ENCODE assay signal across 19 cellular contexts in genomic region chr2:180190851-180191250, GRCh38.
DNase-seq lines count a peak whose midpoint lies in the region; ATAC-seq and TF ChIP-seq lines count a peak whose summit lies in the region.
"Had no signal": no experiment of that assay in that cellular context is flagged by ENCODE, and none has a peak within 500 bp of the region (broad histone marks: within the 10 kb centered on the region; RNA-seq: fewer than 3 reads in every experiment).

No MANE protein-coding gene starts in this region.

- CTCF ChIA-PET in HEK293T (lab: Yijun Ruan, JAX) = interaction anchor here (0.6 kb wide), 1 partner anchor 1420 kb away, joined by 3 read pairs; no protein-coding TSS in a partner anchor

- POLR2A ChIA-PET in HEK293T (lab: Yijun Ruan, JAX) = interaction anchor here (0.5 kb wide), 1 partner anchor 291 kb away, joined by 3 read pairs; no protein-coding TSS in a partner anchor

- H3K4ac ChIP-seq in mesendoderm (ENCODE audit: low read depth, low read length) = no peak overlapping the region

- TF ChIP-seq CTCF in smooth muscle cell (IDR thresholded peaks at IDR 0.05; ENCODE audit: borderline replicate concordance, insufficient read depth, poor library complexity, severe bottlenecking) = no peak

- H2AK5ac ChIP-seq in mesendoderm (ENCODE audit: low read length) = no peak overlapping the region

- H4K8ac ChIP-seq in mesendoderm (ENCODE audit: low read depth, low read length) = no peak overlapping the region

- H3K18ac ChIP-seq in mesendoderm (ENCODE audit: low read length) = no peak overlapping the region

- H2BK5ac ChIP-seq in mesendoderm (ENCODE audit: low read length) = no peak overlapping the region

- H3K9me2 ChIP-seq in Karpas-422 (replicated peaks; ENCODE audit: insufficient read depth, low read length) = no peaks in the 10 kb centered on the region

- H4K20me1 ChIP-seq in smooth muscle cell (ENCODE audit: low read depth) (no peaks in the 10 kb centered on the region), Karpas-422 (ENCODE audit: insufficient read depth, low read depth, low read length) (no peaks in the 10 kb centered on the region)

- H3K4me2 ChIP-seq in mesendoderm (ENCODE audit: low read length) (no peak overlapping the region), smooth muscle cell (peak overlapping the region; percentile 7), Karpas-422 (ENCODE audit: low read depth, low read length, poor library complexity, severe bottlenecking) (no peak overlapping the region)

- ATAC-seq in GM19023 (IDR thresholded peaks at IDR 0.05; ENCODE audit: unreplicated experiment) (no peak), GM21529 (IDR thresholded peaks at IDR 0.05; ENCODE audit: unreplicated experiment) (no peak)
- ATAC-seq: GM12878, K562 had no signal

- H3K9ac ChIP-seq in mesendoderm (ENCODE audit: low read length) (no peak overlapping the region), smooth muscle cell (ENCODE audit: low read depth) (no peak overlapping the region), Karpas-422 (ENCODE audit: low read length) (no peak overlapping the region)

- no peak overlapping the region for H4K5ac ChIP-seq in mesendoderm (ENCODE audit: low read length)

- H2AFZ ChIP-seq in smooth muscle cell (ENCODE audit: low read depth) (peak overlapping the region; percentile 38), Karpas-422 (ENCODE audit: low read length) (no peak overlapping the region)

- no peaks in the 10 kb centered on the region for H3K79me2 ChIP-seq in mesendoderm (ENCODE audit: control insufficient read depth, insufficient read depth, low read length)
- no peaks in the 10 kb centered on the region for H3K79me2 ChIP-seq in smooth muscle cell (ENCODE audit: low read depth)
- H3K79me2 ChIP-seq in Karpas-422 (ENCODE audit: low read length) = no peaks in the 10 kb centered on the region

- no CpG with 5 or more reads among the region's 2 CpGs for WGBS in mesendoderm (ENCODE audit: extremely low coverage, insufficient coverage, low lambda C conversion rate)
- 45% methylated on average over 2 of the region's 2 CpGs for WGBS in smooth muscle cell (ENCODE audit: low lambda C conversion rate)

- DNase-seq in HEK293T (ENCODE audit: extremely low spot score) (no peak), mesendoderm (peak; percentile 36), smooth muscle cell (lab: John Stamatoyannopoulos, UW; ENCODE audit: unreplicated experiment) (no peak), Karpas-422 (no peak)
- DNase-seq: ACHN; BE2C; C1 segment of cervical spinal cord; CD4-positive, CD25-positive, alpha-beta regulatory T cell; CD8-positive, alpha-beta memory T cell; COR-L47; DMS 273 treated with DMSO at 0.1 percent for 48 hours; DMS53; DND-41; GOT3; HFFc6 had no signal

- H3K23ac ChIP-seq in mesendoderm (ENCODE audit: low read length) = no peak overlapping the region

- H3K27ac ChIP-seq in mesendoderm (ENCODE audit: low read depth, low read length) (no peak overlapping the region), smooth muscle cell (ENCODE audit: low read depth) (no peak overlapping the region), Karpas-422 (ENCODE audit: low read length) (no peak overlapping the region)

- H3K4me3 ChIP-seq in mesendoderm (ENCODE audit: low read length) = no peak overlapping the region
- no peak overlapping the region for H3K4me3 ChIP-seq in smooth muscle cell
- H3K4me3 ChIP-seq in Karpas-422 (ENCODE audit: low read length) = no peak overlapping the region
- H3K4me3 ChIP-seq: GM12878, K562 had no signal

- H3K9me3 ChIP-seq in smooth muscle cell (replicated peaks; ENCODE audit: low read depth) (no peaks in the 10 kb centered on the region), Karpas-422 (ENCODE audit: low read length) (no peaks in the 10 kb centered on the region)
- H3K9me3 ChIP-seq: BE2C had no signal

- H3K56ac ChIP-seq in mesendoderm (ENCODE audit: low read length) = no peak overlapping the region

- H3K27me3 ChIP-seq in mesendoderm (ENCODE audit: insufficient read depth, low read length, poor library complexity) = no peaks in the 10 kb centered on the region
- no peaks in the 10 kb centered on the region for H3K27me3 ChIP-seq in smooth muscle cell (ENCODE audit: low read depth)
- no peaks in the 10 kb centered on the region for H3K27me3 ChIP-seq in Karpas-422 (ENCODE audit: low read length)
- H3K27me3 ChIP-seq: BE2C had no signal

- H3K36me3 ChIP-seq in mesendoderm (ENCODE audit: control insufficient read depth, insufficient read depth, low read length) = no peaks in the 10 kb centered on the region
- no peaks in the 10 kb centered on the region for H3K36me3 ChIP-seq in smooth muscle cell (ENCODE audit: low read depth)
- H3K36me3 ChIP-seq in Karpas-422 (ENCODE audit: insufficient read depth, low read length) = no peaks in the 10 kb centered on the region
- H3K36me3 ChIP-seq: BE2C had no signal

- no peak overlapping the region for H2BK15ac ChIP-seq in mesendoderm (replicated peaks; ENCODE audit: low read depth)

- H2BK120ac ChIP-seq in mesendoderm (ENCODE audit: low read depth, low read length) = no peak overlapping the region

- H3K79me1 ChIP-seq in mesendoderm (ENCODE audit: low read length) = no peaks in the 10 kb centered on the region

- no peaks in the 10 kb centered on the region for H3F3A ChIP-seq in smooth muscle cell (ENCODE audit: low read depth)

- no peaks in the 10 kb centered on the region for H3K4me1 ChIP-seq in mesendoderm (ENCODE audit: control insufficient read depth, low read depth, low read length)
- peaks cover 3% of the 10 kb centered on the region for H3K4me1 ChIP-seq in smooth muscle cell (ENCODE audit: low read depth)
- no peaks in the 10 kb centered on the region for H3K4me1 ChIP-seq in Karpas-422 (ENCODE audit: low read length)
- H3K4me1 ChIP-seq: BE2C had no signal

TF ChIP-seq in HEK293T, 16 proteins besides CTCF, POLR2A, EP300 and RAD21:
- TF ChIP-seq, protein P1, sequence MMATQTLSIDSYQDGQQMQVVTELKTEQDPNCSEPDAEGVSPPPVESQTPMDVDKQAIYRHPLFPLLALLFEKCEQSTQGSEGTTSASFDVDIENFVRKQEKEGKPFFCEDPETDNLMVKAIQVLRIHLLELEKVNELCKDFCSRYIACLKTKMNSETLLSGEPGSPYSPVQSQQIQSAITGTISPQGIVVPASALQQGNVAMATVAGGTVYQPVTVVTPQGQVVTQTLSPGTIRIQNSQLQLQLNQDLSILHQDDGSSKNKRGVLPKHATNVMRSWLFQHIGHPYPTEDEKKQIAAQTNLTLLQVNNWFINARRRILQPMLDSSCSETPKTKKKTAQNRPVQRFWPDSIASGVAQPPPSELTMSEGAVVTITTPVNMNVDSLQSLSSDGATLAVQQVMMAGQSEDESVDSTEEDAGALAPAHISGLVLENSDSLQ (IDR thresholded peaks at IDR 0.05) = peak; percentile 55
- no peak for TF ChIP-seq CTBP1 (IDR thresholded peaks at IDR 0.05; ENCODE audit: borderline replicate concordance)
- no peak for TF ChIP-seq SUZ12 (IDR thresholded peaks at IDR 0.05)
- TF ChIP-seq FOXK2 (IDR thresholded peaks at IDR 0.05) = no peak
- TF ChIP-seq ARNT (IDR thresholded peaks at IDR 0.05) = no peak
- TF ChIP-seq NFRKB (IDR thresholded peaks at IDR 0.05) = no peak
TF ChIP-seq in HEK293T: peak in this region for 1.
